ENCODE assay signal across 3 cellular contexts in genomic region chr5:87076411-87076810, GRCh38.
"Had no signal": no experiment of that assay in that cellular context is flagged by ENCODE, and none has a peak within 500 bp of the region (broad histone marks: within the 10 kb centered on the region; RNA-seq: fewer than 3 reads in every experiment).

No MANE protein-coding gene starts in this region.

- DNase-seq: GDM1, GF-D8 had no signal

- H3K4me3 ChIP-seq: GM12878 had no signal

- ATAC-seq: GM12878 had no signal
